ENCODE assay signal across 15 cellular contexts in the genomic region with DNA sequence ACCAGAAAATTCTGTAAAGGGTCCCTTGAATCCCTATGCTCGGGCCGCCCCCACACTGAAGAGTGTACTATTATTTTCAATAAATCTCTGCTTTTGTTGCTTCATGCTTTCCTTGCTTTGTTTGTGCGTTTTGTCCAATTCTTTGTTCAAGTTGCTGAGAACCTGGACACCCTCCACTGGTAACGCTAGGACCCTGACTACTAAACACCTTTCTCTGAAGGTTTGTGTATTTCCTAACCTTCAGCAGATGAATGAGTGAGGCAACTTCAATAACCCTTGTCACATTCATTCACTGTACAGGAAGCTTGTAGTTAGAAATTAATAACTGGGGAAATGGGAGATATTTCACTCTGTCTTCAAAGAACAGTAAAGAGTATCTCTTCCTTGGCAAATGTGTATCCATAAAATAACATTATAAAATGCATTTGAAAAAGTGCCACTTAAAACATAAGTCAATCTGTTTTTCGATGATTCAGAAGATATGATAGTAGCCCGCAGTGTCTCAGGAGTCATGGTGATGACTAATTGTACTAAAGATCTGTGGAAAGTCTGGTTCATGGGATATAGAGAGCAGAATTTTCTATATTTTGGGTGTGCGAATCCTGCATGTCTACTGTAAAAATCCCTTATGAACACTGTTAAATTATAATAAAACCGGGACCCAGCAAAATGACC. TPM values are rescaled to one million over a fixed set of nuclear protein-coding genes. Genes with fewer than 3 reads are reported as not detected.
DNase-seq lines count a peak whose midpoint lies in the region; ATAC-seq and TF ChIP-seq lines count a peak whose summit lies in the region.
"Had no signal": no experiment of that assay in that cellular context is flagged by ENCODE, and none has a peak within 500 bp of the region (broad histone marks: within the 10 kb centered on the region; RNA-seq: fewer than 3 reads in every experiment).

No MANE protein-coding gene starts in this region.

- POLR2A ChIA-PET in CD8-positive, alpha-beta T cell (lab: Charles Lee), result no interaction called here
- POLR2A ChIA-PET in T-cell (lab: Charles Lee), result no interaction called here

- H3K4me3 Mint-ChIP-seq in CD8-positive, alpha-beta T cell, result no peak overlapping the region
- no peak overlapping the region for H3K4me3 Mint-ChIP-seq in T-cell
- H3K4me3 Mint-ChIP-seq: endodermal cell had no signal

- no peak overlapping the region for H3K18ac ChIP-seq in mesenchymal stem cell (ENCODE audit: low read depth in 1 of 2, low read length in 2 of 2)

- H2BK12ac ChIP-seq in mesenchymal stem cell (ENCODE audit: low read length in 2 of 2), result no peak overlapping the region

- no peaks in the 10 kb centered on the region for H3K79me1 ChIP-seq in mesenchymal stem cell (replicated peaks; ENCODE audit: low read length, poor library complexity, severe bottlenecking)

- H3K23ac ChIP-seq in mesenchymal stem cell (ENCODE audit: low read length in 2 of 2), result no peak overlapping the region

- H3K27me3 Mint-ChIP-seq in CD8-positive, alpha-beta T cell (ENCODE audit: low read depth), result peaks cover 3% of the 10 kb centered on the region
- H3K27me3 Mint-ChIP-seq in T-cell, result no peaks in the 10 kb centered on the region

- no peaks in the 10 kb centered on the region for H3K36me3 Mint-ChIP-seq in CD8-positive, alpha-beta T cell
- H3K36me3 Mint-ChIP-seq in T-cell, result no peaks in the 10 kb centered on the region

- no peaks in the 10 kb centered on the region for H3K9me3 Mint-ChIP-seq in CD8-positive, alpha-beta T cell
- no peaks in the 10 kb centered on the region for H3K9me3 Mint-ChIP-seq in T-cell
- H3K9me3 Mint-ChIP-seq: endodermal cell had no signal

- CTCF ChIA-PET in CD8-positive, alpha-beta T cell (lab: Charles Lee), result no interaction called here
- CTCF ChIA-PET in T-cell (lab: Charles Lee), result no interaction called here

- H2AFZ ChIP-seq in mesenchymal stem cell (ENCODE audit: low read depth, low read length) (no peak overlapping the region), MM.1S (ENCODE audit: low read length) (no peak overlapping the region)

- H3K9me3 ChIP-seq in mesenchymal stem cell (ENCODE audit: control insufficient read depth, low read length), result no peaks in the 10 kb centered on the region
- H3K9me3 ChIP-seq in CD8-positive, alpha-beta T cell (ENCODE audit: low read length), result no peaks in the 10 kb centered on the region
- H3K9me3 ChIP-seq in MM.1S (replicated peaks; ENCODE audit: insufficient read depth, low read length), result no peaks in the 10 kb centered on the region
- H3K9me3 ChIP-seq: mucosa of descending colon, psoas muscle had no signal

- ATAC-seq in CD8-positive, alpha-beta T cell, result no peak
- no peak for ATAC-seq in T-cell (replicated peaks in 1 of 4)
- ATAC-seq: mucosa of descending colon, psoas muscle had no signal

- H3K79me2 ChIP-seq in MM.1S (ENCODE audit: low read length), result no peaks in the 10 kb centered on the region

- H3K27ac Mint-ChIP-seq in CD8-positive, alpha-beta T cell, result no peak overlapping the region
- no peak overlapping the region for H3K27ac Mint-ChIP-seq in T-cell
- H3K27ac Mint-ChIP-seq: endodermal cell had no signal

- no peaks in the 10 kb centered on the region for H3F3A ChIP-seq in MM.1S (ENCODE audit: insufficient read depth, low read length)

- WGBS in mesenchymal stem cell, result 87% methylated on average over 7 of the region's 8 CpGs

- H3K4ac ChIP-seq in mesenchymal stem cell (ENCODE audit: low read depth in 1 of 2, low read length in 2 of 2), result no peak overlapping the region

- H4K20me1 ChIP-seq in MM.1S (ENCODE audit: insufficient read depth, low read length), result no peaks in the 10 kb centered on the region

- H3K27me3 ChIP-seq in brain microvascular endothelial cell (replicated peaks), result no peaks in the 10 kb centered on the region
- no peaks in the 10 kb centered on the region for H3K27me3 ChIP-seq in mesenchymal stem cell (ENCODE audit: control insufficient read depth in 1 of 2, insufficient read depth in 1 of 2, low read length in 2 of 2)
- H3K27me3 ChIP-seq in CD8-positive, alpha-beta T cell (ENCODE audit: insufficient read depth, low read length), result no peaks in the 10 kb centered on the region
- H3K27me3 ChIP-seq in MM.1S (replicated peaks; ENCODE audit: insufficient read depth, low read length), result no peaks in the 10 kb centered on the region

- H3K4me1 Mint-ChIP-seq in CD8-positive, alpha-beta T cell (ENCODE audit: low read depth), result no peaks in the 10 kb centered on the region
- no peaks in the 10 kb centered on the region for H3K4me1 Mint-ChIP-seq in T-cell
- H3K4me1 Mint-ChIP-seq: endodermal cell had no signal

- no peak overlapping the region for H4K91ac ChIP-seq in mesenchymal stem cell (ENCODE audit: low read length)

- no peak overlapping the region for H2BK120ac ChIP-seq in mesenchymal stem cell (ENCODE audit: low read depth, low read length)

- no peak overlapping the region for H3K4me3 ChIP-seq in brain microvascular endothelial cell (ENCODE audit: low read depth, low read length)
- no peak overlapping the region for H3K4me3 ChIP-seq in mesenchymal stem cell (ENCODE audit: insufficient read depth in 1 of 2, low read depth in 1 of 2, low read length in 2 of 2)
- no peak overlapping the region for H3K4me3 ChIP-seq in CD8-positive, alpha-beta T cell (ENCODE audit: low read depth, low read length)
- no peak overlapping the region for H3K4me3 ChIP-seq in MM.1S (ENCODE audit: low read length)
- H3K4me3 ChIP-seq: mucosa of descending colon, psoas muscle had no signal

- no peak overlapping the region for H3K4me2 ChIP-seq in mesenchymal stem cell (ENCODE audit: low read length, poor library complexity, severe bottlenecking)
- H3K4me2 ChIP-seq in MM.1S (ENCODE audit: low read depth, low read length), result no peak overlapping the region

- no peak overlapping the region for H4K8ac ChIP-seq in mesenchymal stem cell (ENCODE audit: low read length)

- no peaks in the 10 kb centered on the region for H3K9me2 ChIP-seq in MM.1S (replicated peaks; ENCODE audit: insufficient read depth, low read length)

- no peak overlapping the region for H2BK5ac ChIP-seq in mesenchymal stem cell (ENCODE audit: low read depth, low read length, poor library complexity, severe bottlenecking)

- H3K27ac ChIP-seq in brain microvascular endothelial cell (peak overlapping the region; percentile 97), mesenchymal stem cell (ENCODE audit: low read length, poor library complexity, severe bottlenecking) (no peak overlapping the region), MM.1S (ENCODE audit: low read length) (no peak overlapping the region)
- H3K27ac ChIP-seq in CD8-positive, alpha-beta T cell (ENCODE audit: low read depth, low read length), result no peak overlapping the region
- H3K27ac ChIP-seq: psoas muscle had no signal

- intact Hi-C loops in CD8-positive, alpha-beta T cell (cut with DNase I, micrococcal nuclease), result no loop called here

- in situ Hi-C loops in Caki2 (cut with HindIII; ENCODE audit: low pct_unique_long_range_greater_than_20kb, low sequenced_read_pairs), result no loop called here
- in situ Hi-C loops in brain microvascular endothelial cell (cut with HindIII; ENCODE audit: low pct_ligation_motif_present, low sequenced_read_pairs), result no loop called here

- TF ChIP-seq CTCF in brain microvascular endothelial cell (IDR thresholded peaks at IDR 0.05; ENCODE audit: low read depth, low read length, missing control alignments) (no peak), MM.1S (IDR thresholded peaks at IDR 0.05; ENCODE audit: low read length) (no peak)
- TF ChIP-seq CTCF in CD8-positive, alpha-beta T cell (IDR thresholded peaks at IDR 0.05), result no peak

- no peak overlapping the region for H3K14ac ChIP-seq in mesenchymal stem cell (ENCODE audit: low read length in 2 of 2)

- no peak overlapping the region for H2AK5ac ChIP-seq in mesenchymal stem cell (ENCODE audit: low read length, severe bottlenecking)

- H3K36me3 ChIP-seq in brain microvascular endothelial cell (replicated peaks) (no peaks in the 10 kb centered on the region), mesenchymal stem cell (ENCODE audit: control insufficient read depth in 1 of 2, insufficient read depth in 2 of 2, low read depth in 1 of 2, low read length in 2 of 2) (no peaks in the 10 kb centered on the region), MM.1S (replicated peaks; ENCODE audit: insufficient read depth, low read length) (no peaks in the 10 kb centered on the region)
- H3K36me3 ChIP-seq in CD8-positive, alpha-beta T cell (ENCODE audit: insufficient read depth, low read length), result no peaks in the 10 kb centered on the region

- peak overlapping the region; percentile 7 for H3K9ac ChIP-seq in mesenchymal stem cell (ENCODE audit: low read length)
- H3K9ac ChIP-seq in MM.1S (ENCODE audit: low read length), result no peak overlapping the region

- DNase-seq in Caki2 (ENCODE audit: low read depth), result peak; percentile 12
- peak; percentile 70 for DNase-seq in HT1080 (ENCODE audit: low read depth)
- DNase-seq in brain microvascular endothelial cell, result peak; percentile 84
- DNase-seq in mesenchymal stem cell, result peak; percentile 19
- no peak for DNase-seq in CD8-positive, alpha-beta T cell
- DNase-seq in MM.1S, result no peak
- DNase-seq in central memory CD4-positive, alpha-beta T cell, result no peak
- no peak for DNase-seq in T-cell
- DNase-seq: activated CD4-positive, alpha-beta T cell treated with anti-CD3 and anti-CD28 coated beads, Interleukin-2, amount 50 U/mL, for 48 hours; endodermal cell; mucosa of descending colon; NCI-H1436 treated with DMSO at 0.1 percent for 48 hours; NCI-H82; psoas muscle; stimulated activated naive CD4-positive, alpha-beta T cell treated with Interleukin-2 at 50 U/mL for 16 hours had no signal

- peaks cover 5% of the 10 kb centered on the region for H3K4me1 ChIP-seq in mesenchymal stem cell (ENCODE audit: control insufficient read depth, insufficient read depth, low read depth, low read length)
- no peaks in the 10 kb centered on the region for H3K4me1 ChIP-seq in CD8-positive, alpha-beta T cell (ENCODE audit: insufficient read depth, low read length)
- no peaks in the 10 kb centered on the region for H3K4me1 ChIP-seq in MM.1S (ENCODE audit: low read length)
- H3K4me1 ChIP-seq: psoas muscle had no signal

- no peak overlapping the region for H2BK15ac ChIP-seq in mesenchymal stem cell (ENCODE audit: low read depth, poor library complexity, severe bottlenecking)

RNA-seq across cellular contexts. Expression of gene ANKH, which starts 43.2 kb away (rescaled TPM):
- 16.3 and 30.1 TPM in 2 replicates for total RNA-seq in Caki2 (2014; rRNA removed; shearing (Covaris generic); ENCODE audit: low replicate concordance)
- total RNA-seq in HT1080 (2014; rRNA removed; shearing (Covaris generic)), result 38.6 and 45.0 TPM in 2 replicates
- 70.0 TPM in 2 replicates for polyA plus RNA-seq in HT1080 (2015; cell fraction: cytosol; rRNA removed)
- polyA plus RNA-seq in HT1080 (2015; cell fraction: nucleus; rRNA removed), result 45.3 and 50.2 TPM in 2 replicates
- 4.8 TPM for polyA plus RNA-seq in mesenchymal stem cell (2013, experiment 1 of 2)
- polyA plus RNA-seq in mesenchymal stem cell (2013, experiment 2 of 2), result 5.1 TPM
- total RNA-seq in CD8-positive, alpha-beta T cell, result 10 to 100 TPM; 56.0 to 57.7 TPM
- total RNA-seq in T-cell, result 100 to 1,000 TPM in 4 of 5 donors, 10 to 100 TPM in 1; 98.9 to 200 (median 167) TPM

Comparison
In these comparisons a context has a peak if more than half of its experiments do, and no peak if none do; other contexts are left out.
1. DNase-seq: peak in Caki2 (single experiment), HT1080 (single experiment), brain microvascular endothelial cell (single experiment) and mesenchymal stem cell (single experiment); none in CD8-positive, alpha-beta T cell (0 of 7), MM.1S (single experiment), central memory CD4-positive, alpha-beta T cell (single experiment) and T-cell (0 of 34).